In genomic region chr12:85057370-85057963, GRCh38 we compare ENCODE assay signal across 1 cellular context.
TF ChIP-seq lines count a peak whose summit lies in the region.

No MANE protein-coding gene starts in this region.

TF ChIP-seq in HepG2, 621 proteins besides CTCF, POLR2A, EP300 and RAD21 (continued from another document):
- TF ChIP-seq ZNF362 (CRISPR knock-in tag; IDR thresholded peaks at IDR 0.05; ENCODE audit: borderline replicate concordance) (no peak), CEBPB (IDR thresholded peaks at IDR 0.05; ENCODE audit: borderline replicate concordance, low read depth, low read length) (0 out of 2 replicates have a peak, but pooled peaks have one; percentile 8)
